Comparison of ENCODE assay signal across 1 cellular context in the genomic region with DNA sequence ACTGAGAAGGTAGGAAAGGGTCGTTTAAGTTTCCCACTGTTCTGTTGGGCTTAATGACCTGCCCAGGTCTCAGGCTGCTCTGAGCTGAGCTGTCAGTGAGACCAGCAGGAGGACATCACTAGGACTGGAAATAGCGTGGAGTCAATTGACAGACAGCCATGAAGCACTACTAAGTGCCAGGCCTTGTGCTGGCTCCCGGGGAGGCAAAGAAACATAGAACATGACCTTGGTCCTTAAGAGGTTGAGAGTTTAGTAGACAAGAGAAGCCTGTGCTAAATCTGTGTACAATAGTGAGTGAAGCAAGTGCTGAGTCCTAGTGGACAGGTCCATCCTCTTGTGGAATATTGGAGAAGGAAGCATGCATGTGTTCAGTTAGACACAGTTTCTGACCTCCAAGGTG.
TF ChIP-seq lines count a peak whose summit lies in the region.

No MANE protein-coding gene starts in this region.

TF ChIP-seq in IMR-90, 13 proteins besides CTCF, POLR2A, EP300 and RAD21:
- no peak for TF ChIP-seq BHLHE40 (IDR thresholded peaks at IDR 0.05; ENCODE audit: low read depth, low read length)
- no peak for TF ChIP-seq MAFK (IDR thresholded peaks at IDR 0.05; ENCODE audit: low read depth, low read length)
- no peak for TF ChIP-seq CEBPB (IDR thresholded peaks at IDR 0.05; ENCODE audit: low read depth, low read length)
- TF ChIP-seq CHD1 (IDR thresholded peaks at IDR 0.05; ENCODE audit: low read depth, low read length) = no peak
- no peak for TF ChIP-seq SMC3 (IDR thresholded peaks at IDR 0.05; ENCODE audit: low read depth, low read length)
- TF ChIP-seq, protein P1, sequence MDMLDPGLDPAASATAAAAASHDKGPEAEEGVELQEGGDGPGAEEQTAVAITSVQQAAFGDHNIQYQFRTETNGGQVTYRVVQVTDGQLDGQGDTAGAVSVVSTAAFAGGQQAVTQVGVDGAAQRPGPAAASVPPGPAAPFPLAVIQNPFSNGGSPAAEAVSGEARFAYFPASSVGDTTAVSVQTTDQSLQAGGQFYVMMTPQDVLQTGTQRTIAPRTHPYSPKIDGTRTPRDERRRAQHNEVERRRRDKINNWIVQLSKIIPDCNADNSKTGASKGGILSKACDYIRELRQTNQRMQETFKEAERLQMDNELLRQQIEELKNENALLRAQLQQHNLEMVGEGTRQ (IDR thresholded peaks at IDR 0.05; ENCODE audit: low read depth, low read length) = no peak
- TF ChIP-seq, protein P2, sequence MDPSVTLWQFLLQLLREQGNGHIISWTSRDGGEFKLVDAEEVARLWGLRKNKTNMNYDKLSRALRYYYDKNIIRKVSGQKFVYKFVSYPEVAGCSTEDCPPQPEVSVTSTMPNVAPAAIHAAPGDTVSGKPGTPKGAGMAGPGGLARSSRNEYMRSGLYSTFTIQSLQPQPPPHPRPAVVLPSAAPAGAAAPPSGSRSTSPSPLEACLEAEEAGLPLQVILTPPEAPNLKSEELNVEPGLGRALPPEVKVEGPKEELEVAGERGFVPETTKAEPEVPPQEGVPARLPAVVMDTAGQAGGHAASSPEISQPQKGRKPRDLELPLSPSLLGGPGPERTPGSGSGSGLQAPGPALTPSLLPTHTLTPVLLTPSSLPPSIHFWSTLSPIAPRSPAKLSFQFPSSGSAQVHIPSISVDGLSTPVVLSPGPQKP (IDR thresholded peaks at IDR 0.05; ENCODE audit: borderline replicate concordance, low read depth, low read length) = no peak
- no peak for TF ChIP-seq RCOR1 (IDR thresholded peaks at IDR 0.05; ENCODE audit: insufficient replicate concordance, low read length)
- TF ChIP-seq FOS (IDR thresholded peaks at IDR 0.05; ENCODE audit: low read depth, low read length) = no peak
- no peak for TF ChIP-seq MAZ (IDR thresholded peaks at IDR 0.05; ENCODE audit: borderline replicate concordance, low read depth, low read length)
- no peak for TF ChIP-seq RFX5 (IDR thresholded peaks at IDR 0.05; ENCODE audit: low read depth, low read length)
- TF ChIP-seq NFE2L2 (IDR thresholded peaks at IDR 0.05; ENCODE audit: low read depth, low read length) = no peak
- no peak for TF ChIP-seq MXI1 (IDR thresholded peaks at IDR 0.05; ENCODE audit: borderline replicate concordance, low read depth, low read length)
